In the genomic region with DNA sequence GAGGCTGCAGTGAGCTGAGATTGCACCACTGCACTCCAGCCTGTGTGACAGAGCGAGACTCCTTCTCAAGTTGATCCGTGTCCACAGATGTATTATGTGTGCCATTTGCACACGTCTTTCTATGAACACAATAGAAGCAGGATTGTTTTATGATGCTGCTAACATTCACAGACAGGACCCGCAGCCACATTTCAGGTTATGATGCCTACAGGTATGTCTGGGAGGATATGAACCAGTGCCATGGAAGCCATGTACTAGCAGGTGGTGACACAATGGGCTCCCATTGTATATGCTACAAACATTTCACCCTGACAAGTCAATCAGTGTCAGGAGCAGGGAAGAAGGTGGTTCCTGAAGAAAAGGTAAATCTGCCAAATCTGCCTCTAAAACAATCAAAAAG, we compare ENCODE assay signal across 19 cellular contexts. TPM values are rescaled to one million over a fixed set of nuclear protein-coding genes. Genes with fewer than 3 reads are reported as not detected.
DNase-seq lines count a peak whose midpoint lies in the region; ATAC-seq, FAIRE-seq and TF ChIP-seq lines count a peak whose summit lies in the region.
"Had no signal": no experiment of that assay in that cellular context is flagged by ENCODE, and none has a peak within 500 bp of the region (broad histone marks: within the 10 kb centered on the region; RNA-seq: fewer than 3 reads in every experiment).

No MANE protein-coding gene starts in this region.

- H3K4me1 ChIP-seq in RWPE2 (ENCODE audit: insufficient read depth, poor library complexity, severe bottlenecking): peaks cover 41% of the 10 kb centered on the region
- H3K4me1 ChIP-seq in small intestine (ENCODE audit: control insufficient read depth in 2 of 2, insufficient read depth in 1 of 2, low read depth in 1 of 2, low read length in 1 of 2): peaks cover 3 to 21% of the 10 kb centered on the region in 2 donors
- H3K4me1 ChIP-seq: parathyroid adenoma had no signal

- no peak for TF ChIP-seq CTCF in CD4-positive, alpha-beta T cell (IDR thresholded peaks at IDR 0.05)
- TF ChIP-seq CTCF in RWPE2 (IDR thresholded peaks at IDR 0.05; ENCODE audit: poor library complexity, severe bottlenecking) (no peak), foreskin fibroblast (IDR thresholded peaks at IDR 0.05; ENCODE audit: low read depth, low read length) (no peak)

- POLR2A ChIA-PET in CD4-positive, alpha-beta T cell (lab: Charles Lee): interaction anchor here (1.2 kb wide), 1 partner anchor 288 kb away, joined by 3 read pairs; the partner anchor contains the start of gene MCM3

- intact Hi-C loops in CD4-positive, alpha-beta T cell (cut with DNase I, micrococcal nuclease): loop anchor here (5.0 to 10.0 kb wide), 3 partner anchors 80 to 422 kb away; partner anchors contain the start of gene GSTA4 (in 1 of the 2)

- H3K36me3 ChIP-seq in RWPE2 (ENCODE audit: low read depth): peaks cover 8% of the 10 kb centered on the region
- no peaks in the 10 kb centered on the region for H3K36me3 ChIP-seq in small intestine (ENCODE audit: control insufficient read depth in 2 of 2, insufficient read depth in 2 of 2, low read length in 2 of 2)

- H3K4me3 ChIP-seq in RWPE2 (ENCODE audit: severe bottlenecking) (no peak overlapping the region), foreskin fibroblast (ENCODE audit: low read depth in 1 of 2, low read length in 2 of 2) (peak overlapping the region; percentile 94), small intestine (ENCODE audit: low read depth in 1 of 2, low read length in 2 of 2) (no peak overlapping the region)
- H3K4me3 ChIP-seq: lung had no signal

- H3K9me3 Mint-ChIP-seq in CD4-positive, alpha-beta T cell: no peaks in the 10 kb centered on the region
- no peaks in the 10 kb centered on the region for H3K9me3 Mint-ChIP-seq in stimulated activated memory B cell treated with anti-CD40 and anti-IgM and Interleukin-4, amounts not matched to agents 10 μg/mL and 1 μg/mL and 100 μg/mL, for 72 hours
- H3K9me3 Mint-ChIP-seq: activated CD4-positive, alpha-beta T cell treated with anti-CD3 and anti-CD28 coated beads, Interleukin-2, amount 10 ng/mL, durations not matched to agents 7 days and 5 days; CD4-positive, CD25-positive, alpha-beta regulatory T cell; T-helper 1 cell treated with Interleukin-12 subunit alpha and Interleukin-12 subunit beta and Interleukin-4 antibody, amounts not matched to agents 30 μg/mL and 1 μg/mL, for 36 hours had no signal

- peaks cover 74% of the 10 kb centered on the region for H3K4me1 Mint-ChIP-seq in CD4-positive, alpha-beta T cell (ENCODE audit: low read depth)
- peaks cover 75% of the 10 kb centered on the region for H3K4me1 Mint-ChIP-seq in stimulated activated memory B cell treated with anti-CD40 and anti-IgM and Interleukin-4, amounts not matched to agents 10 μg/mL and 1 μg/mL and 100 μg/mL, for 72 hours

- ATAC-seq in CD4-positive, alpha-beta T cell (ENCODE audit: poor library complexity): no peak
- no peak for ATAC-seq in RWPE2 (ENCODE audit: low read depth)
- ATAC-seq in stimulated activated memory B cell treated with anti-CD40 and anti-IgM and Interleukin-4, amounts not matched to agents 10 μg/mL and 1 μg/mL and 100 μg/mL, for 72 hours: no peak
- no peak for ATAC-seq in GM19395 (IDR thresholded peaks at IDR 0.05; ENCODE audit: unreplicated experiment)
- ATAC-seq: HCT116 had no signal

- H3K27ac Mint-ChIP-seq in CD4-positive, alpha-beta T cell: peak overlapping the region; percentile 25
- H3K27ac Mint-ChIP-seq in stimulated activated memory B cell treated with anti-CD40 and anti-IgM and Interleukin-4, amounts not matched to agents 10 μg/mL and 1 μg/mL and 100 μg/mL, for 72 hours: peak overlapping the region; percentile 35
- H3K27ac Mint-ChIP-seq: activated CD4-positive, alpha-beta T cell treated with anti-CD3 and anti-CD28 coated beads, Interleukin-2, amount 10 ng/mL, durations not matched to agents 7 days and 5 days; T-helper 1 cell treated with Interleukin-12 subunit alpha and Interleukin-12 subunit beta and Interleukin-4 antibody, amounts not matched to agents 30 μg/mL and 1 μg/mL, for 36 hours had no signal

- no peaks in the 10 kb centered on the region for H3K9me3 ChIP-seq in CD4-positive, alpha-beta T cell (ENCODE audit: control insufficient read depth, low read length)
- no peaks in the 10 kb centered on the region for H3K9me3 ChIP-seq in RWPE2 (ENCODE audit: severe bottlenecking)
- H3K9me3 ChIP-seq in small intestine (ENCODE audit: control insufficient read depth, low read depth): no peaks in the 10 kb centered on the region

- CTCF ChIA-PET in CD4-positive, alpha-beta T cell (lab: Charles Lee): no interaction called here

- no peak overlapping the region for H3K4me3 Mint-ChIP-seq in CD4-positive, alpha-beta T cell
- no peak overlapping the region for H3K4me3 Mint-ChIP-seq in stimulated activated memory B cell treated with anti-CD40 and anti-IgM and Interleukin-4, amounts not matched to agents 10 μg/mL and 1 μg/mL and 100 μg/mL, for 72 hours
- H3K4me3 Mint-ChIP-seq: activated CD4-positive, alpha-beta T cell treated with anti-CD3 and anti-CD28 coated beads, Interleukin-2, amount 10 ng/mL, durations not matched to agents 7 days and 5 days; T-helper 1 cell treated with Interleukin-12 subunit alpha and Interleukin-12 subunit beta and Interleukin-4 antibody, amounts not matched to agents 30 μg/mL and 1 μg/mL, for 36 hours had no signal

- no peaks in the 10 kb centered on the region for H3K27me3 Mint-ChIP-seq in CD4-positive, alpha-beta T cell
- H3K27me3 Mint-ChIP-seq in stimulated activated memory B cell treated with anti-CD40 and anti-IgM and Interleukin-4, amounts not matched to agents 10 μg/mL and 1 μg/mL and 100 μg/mL, for 72 hours: no peaks in the 10 kb centered on the region
- H3K27me3 Mint-ChIP-seq: activated CD4-positive, alpha-beta T cell treated with anti-CD3 and anti-CD28 coated beads, Interleukin-2, amount 10 ng/mL, durations not matched to agents 7 days and 5 days had no signal

- no peak overlapping the region for H3K27ac ChIP-seq in CD4-positive, alpha-beta T cell (ENCODE audit: low read depth, low read length)
- H3K27ac ChIP-seq in RWPE2 (ENCODE audit: poor library complexity, severe bottlenecking) (peak overlapping the region; percentile 16), small intestine (ENCODE audit: low read depth in 1 of 2, low read length in 1 of 2) (no peak overlapping the region)
- H3K27ac ChIP-seq: epithelial cell of prostate, parathyroid adenoma had no signal

- WGBS in small intestine, 3 donors: 95 to 99% (median 95%) methylated on average over 4 of the region's 4 CpGs

- H3K27me3 ChIP-seq in CD4-positive, alpha-beta T cell (ENCODE audit: control insufficient read depth, insufficient read depth, low read length): no peaks in the 10 kb centered on the region
- H3K27me3 ChIP-seq in RWPE2 (ENCODE audit: insufficient read depth, poor library complexity, severe bottlenecking) (no peaks in the 10 kb centered on the region), small intestine (ENCODE audit: control insufficient read depth in 2 of 2, insufficient read depth in 2 of 2, low read length in 2 of 2) (no peaks in the 10 kb centered on the region)

- no peak for FAIRE-seq in small intestine (lab: Jason Lieb, UNC)
- FAIRE-seq: G401.6, RCC 7860 had no signal

- no peak for DNase-seq in CD4-positive, alpha-beta T cell
- DNase-seq in RWPE2 (ENCODE audit: low spot score): no peak
- no peak for DNase-seq in foreskin fibroblast
- no peak for DNase-seq in small intestine
- no peak for DNase-seq in hippocampal formation (lab: John Stamatoyannopoulos, UW)
- no peak for DNase-seq in NCI-H2171 treated with DMSO at 0.1 percent for 48 hours (lab: John Stamatoyannopoulos, UW)
- DNase-seq: activated CD4-positive, alpha-beta T cell treated with anti-CD3 and anti-CD28 coated beads, Interleukin-2, amount 10 ng/mL, durations not matched to agents 7 days and 5 days; CD4-positive, CD25-positive, alpha-beta regulatory T cell; NCI-H226; stimulated activated CD4-positive, alpha-beta T cell treated with anti-CD3 and anti-CD28 coated beads, Interleukin-2, amount 100 ng/mL, for 24 hours had no signal

- no peaks in the 10 kb centered on the region for H3K36me3 Mint-ChIP-seq in CD4-positive, alpha-beta T cell (ENCODE audit: low read depth)
- H3K36me3 Mint-ChIP-seq in stimulated activated memory B cell treated with anti-CD40 and anti-IgM and Interleukin-4, amounts not matched to agents 10 μg/mL and 1 μg/mL and 100 μg/mL, for 72 hours: no peaks in the 10 kb centered on the region

RNA-seq across cellular contexts. Expression of gene TRAM2, which starts 4.3 kb away (rescaled TPM):
- 1 to 10 TPM; 7.1 to 7.6 TPM for total RNA-seq in CD4-positive, alpha-beta T cell
- polyA plus RNA-seq in small intestine: 10 to 100 TPM in 1 of 3 donors, 1 to 10 TPM in 2; 2.7 to 13.8 (median 3.2) TPM

Comparison
In these comparisons a context has a peak if more than half of its experiments do, and no peak if none do; other contexts are left out.
1. H3K4me3 ChIP-seq: peak in foreskin fibroblast (2 of 2); none in RWPE2 (single experiment) and small intestine (0 of 2).